In genomic region chr3:41198950-41199865, GRCh38 we compare ENCODE assay signal across 8 cellular contexts. TPM values are rescaled to one million over a fixed set of nuclear protein-coding genes. Genes with fewer than 3 reads are reported as not detected.
A peak's percentile ranks its signal among the peaks of the same experiment; 100 is the strongest.
DNase-seq lines count a peak whose midpoint lies in the region; ATAC-seq and TF ChIP-seq lines count a peak whose summit lies in the region.

Gene CTNNB1, plus strand, starts transcription at chr3:41199505. Its CDS starts 24,564 bp downstream, at chr3:41224069.

- no peaks in the 10 kb centered on the region for H3K9me3 ChIP-seq in CD4-positive, alpha-beta T cell (ENCODE audit: control insufficient read depth, low read length)
- H3K9me3 ChIP-seq in mesenchymal stem cell (ENCODE audit: control insufficient read depth, low read length), result no peaks in the 10 kb centered on the region

- CTCF ChIA-PET in CD4-positive, alpha-beta T cell (lab: Charles Lee), result no interaction called here

- intact Hi-C loops in CD4-positive, alpha-beta T cell (cut with DNase I, micrococcal nuclease), result loop anchor here (1.0 to 5.0 kb wide), 5 partner anchors 82 to 763 kb away; partner anchors contain the start of gene ULK4 (in 1 of the 2)

- H3K4ac ChIP-seq in mesenchymal stem cell (ENCODE audit: low read depth in 1 of 2, low read length in 2 of 2), result peak within 1 kb of the TSS; percentile 93 to 100

- H3K36me3 ChIP-seq in mesenchymal stem cell (ENCODE audit: control insufficient read depth in 1 of 2, insufficient read depth in 2 of 2, low read depth in 1 of 2, low read length in 2 of 2), result no peaks in the 10 kb centered on the region

- H3K27ac Mint-ChIP-seq in CD4-positive, alpha-beta T cell, result peak within 1 kb of the TSS; percentile 94
- H3K27ac Mint-ChIP-seq in effector memory CD8-positive, alpha-beta T cell, result peak within 1 kb of the TSS; percentile 88 to 94

- H3K27me3 Mint-ChIP-seq in CD4-positive, alpha-beta T cell, result no peaks in the 10 kb centered on the region
- H3K27me3 Mint-ChIP-seq in effector memory CD8-positive, alpha-beta T cell, result peaks cover 0 to 7% of the 10 kb centered on the region in 2 donors

- peak within 1 kb of the TSS; percentile 95 for H2AFZ ChIP-seq in mesenchymal stem cell (ENCODE audit: low read depth, low read length)

- H3K9ac ChIP-seq in mesenchymal stem cell (ENCODE audit: low read length), result peak within 1 kb of the TSS; percentile 97

- peak within 1 kb of the TSS; percentile 100 for H2BK15ac ChIP-seq in mesenchymal stem cell (ENCODE audit: low read depth, poor library complexity, severe bottlenecking)

- H3K27me3 ChIP-seq in CD4-positive, alpha-beta T cell (ENCODE audit: control insufficient read depth, insufficient read depth, low read length), result no peaks in the 10 kb centered on the region
- H3K27me3 ChIP-seq in mesenchymal stem cell (ENCODE audit: control insufficient read depth in 1 of 2, insufficient read depth in 1 of 2, low read length in 2 of 2), result no peaks in the 10 kb centered on the region

- peak within 1 kb of the TSS; percentile 99 for H2BK120ac ChIP-seq in mesenchymal stem cell (ENCODE audit: low read depth, low read length)

- under 1% methylated on average over 82 of the region's 112 CpGs for WGBS in mesenchymal stem cell

- H3K36me3 Mint-ChIP-seq in CD4-positive, alpha-beta T cell (ENCODE audit: low read depth), result peaks cover 18% of the 10 kb centered on the region
- H3K36me3 Mint-ChIP-seq in effector memory CD8-positive, alpha-beta T cell (ENCODE audit: insufficient read depth), result peaks cover 16% of the 10 kb centered on the region

- no peak for TF ChIP-seq CTCF in CD4-positive, alpha-beta T cell (IDR thresholded peaks at IDR 0.05)

- H3K4me1 ChIP-seq in mesenchymal stem cell (ENCODE audit: control insufficient read depth, insufficient read depth, low read depth, low read length), result peaks cover 5% of the 10 kb centered on the region

- peak within 1 kb of the TSS; percentile 67 to 99 for H3K23ac ChIP-seq in mesenchymal stem cell (ENCODE audit: low read length in 2 of 2)

- peak within 1 kb of the TSS; percentile 74 for H2BK5ac ChIP-seq in mesenchymal stem cell (ENCODE audit: low read depth, low read length, poor library complexity, severe bottlenecking)

- peaks cover 4% of the 10 kb centered on the region for H3K79me1 ChIP-seq in mesenchymal stem cell (replicated peaks; ENCODE audit: low read length, poor library complexity, severe bottlenecking)

- DNase-seq in CD4-positive, alpha-beta T cell, result peak; percentile 86 to 93 (median 89)
- peak; percentile 34 for DNase-seq in NK-92 (lab: John Stamatoyannopoulos, UW; ENCODE audit: unreplicated experiment)
- DNase-seq in activated CD8-positive, alpha-beta memory T cell treated with anti-CD3 and anti-CD28 coated beads for 4 hours (ENCODE audit: low read depth in 2 of 2), result peak; percentile 79 to 87
- peak; percentile 90 to 92 (median 92) for DNase-seq in effector memory CD8-positive, alpha-beta T cell
- peak; percentile 95 for DNase-seq in mesenchymal stem cell
- peak; percentile 84 for DNase-seq in stimulated activated CD8-positive, alpha-beta memory T cell treated with anti-CD3 and anti-CD28 coated beads, Interleukin-12 subunit alpha, Interleukin-12 subunit beta, amount 100 ng/mL, for 4 hours (ENCODE audit: low read depth)

- ATAC-seq in CD4-positive, alpha-beta T cell (ENCODE audit: poor library complexity), result peak; percentile 81
- peak; percentile 75 for ATAC-seq in GM19395 (IDR thresholded peaks at IDR 0.05; ENCODE audit: unreplicated experiment)
- ATAC-seq in HG03565 (IDR thresholded peaks at IDR 0.05; ENCODE audit: unreplicated experiment), result peak; percentile 67
- ATAC-seq in effector memory CD8-positive, alpha-beta T cell (replicated peaks), result peak; percentile 84

- H3K4me3 Mint-ChIP-seq in CD4-positive, alpha-beta T cell, result peak within 1 kb of the TSS; percentile 98
- H3K4me3 Mint-ChIP-seq in effector memory CD8-positive, alpha-beta T cell, result peak within 1 kb of the TSS; percentile 86 to 91

- H3K9me3 Mint-ChIP-seq in CD4-positive, alpha-beta T cell, result no peaks in the 10 kb centered on the region
- no peaks in the 10 kb centered on the region for H3K9me3 Mint-ChIP-seq in effector memory CD8-positive, alpha-beta T cell

- POLR2A ChIA-PET in CD4-positive, alpha-beta T cell (lab: Charles Lee), result interaction anchor here (0.6 to 2.9 kb wide), 33 partner anchors 8 to 1792 kb away, joined by 3 to 39 read pairs (median 5); partner anchors contain the start of genes EIF1B, RPL14, RPSA and ZNF620

- H4K8ac ChIP-seq in mesenchymal stem cell (ENCODE audit: low read length), result peak within 1 kb of the TSS; percentile 70

- peak within 1 kb of the TSS; percentile 48 for H2AK5ac ChIP-seq in mesenchymal stem cell (ENCODE audit: low read length, severe bottlenecking)

- peak within 1 kb of the TSS; percentile 99 for H3K4me2 ChIP-seq in mesenchymal stem cell (ENCODE audit: low read length, poor library complexity, severe bottlenecking)

- H3K14ac ChIP-seq in mesenchymal stem cell (ENCODE audit: low read length in 2 of 2), result peak within 1 kb of the TSS; percentile 82 to 100

- peaks cover 45% of the 10 kb centered on the region for H3K4me1 Mint-ChIP-seq in CD4-positive, alpha-beta T cell (ENCODE audit: low read depth)
- peaks cover 26 to 39% of the 10 kb centered on the region in 2 donors for H3K4me1 Mint-ChIP-seq in effector memory CD8-positive, alpha-beta T cell (ENCODE audit: low read depth in 2 of 2)

- H2BK12ac ChIP-seq in mesenchymal stem cell (ENCODE audit: low read length in 2 of 2), result peak within 1 kb of the TSS; percentile 84 to 90

- H3K18ac ChIP-seq in mesenchymal stem cell (ENCODE audit: low read depth in 1 of 2, low read length in 2 of 2), result peak within 1 kb of the TSS; percentile 95 to 100

- H3K27ac ChIP-seq in CD4-positive, alpha-beta T cell (ENCODE audit: low read depth, low read length), result peak within 1 kb of the TSS; percentile 90
- H3K27ac ChIP-seq in mesenchymal stem cell (ENCODE audit: low read length, poor library complexity, severe bottlenecking), result peak within 1 kb of the TSS; percentile 84

- H4K91ac ChIP-seq in mesenchymal stem cell (ENCODE audit: low read length), result peak within 1 kb of the TSS; percentile 88

- H3K4me3 ChIP-seq in mesenchymal stem cell (ENCODE audit: insufficient read depth in 1 of 2, low read depth in 1 of 2, low read length in 2 of 2), result peak within 1 kb of the TSS; percentile 91 to 97

RNA-seq across cellular contexts. Expression of gene CTNNB1, which starts in this region (rescaled TPM):
- total RNA-seq in CD4-positive, alpha-beta T cell, result 100 to 1,000 TPM; 226 to 228 TPM
- 374 TPM for polyA plus RNA-seq in mesenchymal stem cell (2013, experiment 1 of 2)
- polyA plus RNA-seq in mesenchymal stem cell (2013, experiment 2 of 2), result 364 TPM

Comparison
In these comparisons a context has a peak if more than half of its experiments do, and no peak if none do; other contexts are left out.
1. Peak in every context shown above with its lines: DNase-seq, ATAC-seq, H3K4me3 ChIP-seq and H3K27ac ChIP-seq.
2. DNase-seq: peak in every context shown above with its lines; median percentile 95 in mesenchymal stem cell; 92 in effector memory CD8-positive, alpha-beta T cell; 89 in CD4-positive, alpha-beta T cell; 84 in stimulated activated CD8-positive, alpha-beta memory T cell treated with anti-CD3 and anti-CD28 coated beads, Interleukin-12 subunit alpha, Interleukin-12 subunit beta, amount 100 ng/mL, for 4 hours; 83 in activated CD8-positive, alpha-beta memory T cell treated with anti-CD3 and anti-CD28 coated beads for 4 hours; 34 in NK-92.